ENCODE assay signal across 9 cellular contexts in genomic region chr1:224170748-224171478, GRCh38. TPM values are rescaled to one million over a fixed set of nuclear protein-coding genes. Genes with fewer than 3 reads are reported as not detected.
DNase-seq lines count a peak whose midpoint lies in the region; ATAC-seq, FAIRE-seq and TF ChIP-seq lines count a peak whose summit lies in the region.
"Had no signal": no experiment of that assay in that cellular context is flagged by ENCODE, and none has a peak within 500 bp of the region (broad histone marks: within the 10 kb centered on the region; RNA-seq: fewer than 3 reads in every experiment).

No MANE protein-coding gene starts in this region.

- H3K4me1 ChIP-seq in adrenal gland (replicated peaks in 1 of 2): peaks cover 0 to 5% of the 10 kb centered on the region in 2 donors

- intact Hi-C loops in adrenal gland (cut with DNase I): no loop called here

- H3K27ac Mint-ChIP-seq in mesothelial cell of epicardium: no peak overlapping the region

- no peak for TF ChIP-seq POLR2A in adrenal gland (IDR thresholded peaks at IDR 0.05)

- no peaks in the 10 kb centered on the region for H3K9me3 ChIP-seq in adrenal gland (replicated peaks in 1 of 3)

- H3K27me3 ChIP-seq in adrenal gland: no peaks in the 10 kb centered on the region

- H3K4me3 Mint-ChIP-seq in mesothelial cell of epicardium: no peak overlapping the region

- DNase-seq in EH (ENCODE audit: low read depth) (peak; percentile 45), LNCaP clone FGC (ENCODE audit: low read depth) (no peak), adrenal gland (peak in 2 of 7 donors; percentile 27 to 42), left lobe of liver (ENCODE audit: low spot score) (no peak), mesothelial cell of epicardium (ENCODE audit: low spot score in 2 of 2, unreplicated experiment in 2 of 2) (no peak), urothelium cell line (ENCODE audit: low spot score) (no peak)

- peak; percentile 76 for ATAC-seq in left lobe of liver
- ATAC-seq in HG03565 (IDR thresholded peaks at IDR 0.05; ENCODE audit: unreplicated experiment): no peak
- no peak for ATAC-seq in HG03469 (IDR thresholded peaks at IDR 0.05; ENCODE audit: unreplicated experiment)

- peaks cover 14% of the 10 kb centered on the region for H3K4me1 Mint-ChIP-seq in mesothelial cell of epicardium

- H3K9me3 Mint-ChIP-seq in mesothelial cell of epicardium: peaks cover 12% of the 10 kb centered on the region

- H3K27me3 Mint-ChIP-seq in mesothelial cell of epicardium (ENCODE audit: low read depth): no peaks in the 10 kb centered on the region

- WGBS in adrenal gland, 4 donors: 76 to 85% (median 79%) methylated on average over 9 of the region's 9 CpGs

- H3K4me3 ChIP-seq in LNCaP clone FGC (ENCODE audit: low read depth, low read length) (no peak overlapping the region), adrenal gland (no peak overlapping the region)

- peaks cover 4% of the 10 kb centered on the region for H3K36me3 Mint-ChIP-seq in mesothelial cell of epicardium

- TF ChIP-seq CTCF in LNCaP clone FGC (IDR thresholded peaks at IDR 0.05; ENCODE audit: control insufficient read depth, extremely low read depth, insufficient read depth): peak; percentile 59
- peak in 5 of 6 experiments; percentile 22 to 51 (median 48) for TF ChIP-seq CTCF in adrenal gland (IDR thresholded peaks at IDR 0.05)
- no peak for TF ChIP-seq CTCF in mesothelial cell of epicardium (IDR thresholded peaks at IDR 0.05; ENCODE audit: unreplicated experiment)

- no peaks in the 10 kb centered on the region for H3K36me3 ChIP-seq in adrenal gland (replicated peaks in 1 of 2)

- FAIRE-seq in urothelium cell line (lab: Jason Lieb, UNC): no peak
- FAIRE-seq: TTC549 had no signal

- no peak overlapping the region for H3K27ac ChIP-seq in adrenal gland

RNA-seq across cellular contexts. Expression of gene DEGS1, which starts 12.1 kb away (rescaled TPM):
- 10 to 100 TPM; 31.4 to 77.4 (median 51.2) TPM for total RNA-seq in adrenal gland
- 10 to 100 TPM; 24.5 to 73.8 (median 33.3) TPM for polyA plus RNA-seq in adrenal gland
- 17.2 TPM for total RNA-seq in left lobe of liver
- 53.9 to 55.6 TPM (median 55.4 TPM) in 3 replicates for total RNA-seq in mesothelial cell of epicardium

RNA-seq across cellular contexts. Expression of gene FBXO28, which starts 57.0 kb away (rescaled TPM):
- total RNA-seq in adrenal gland (10 to 100 TPM; 19.1 to 39.1 (median 27.8) TPM), left lobe of liver (13.7 TPM), mesothelial cell of epicardium (25.0 to 26.8 TPM (median 26.7 TPM) in 3 replicates)
- 10 to 100 TPM in 2 of 3 donors, 1 to 10 TPM in 1; 7.0 to 16.0 (median 10.8) TPM for polyA plus RNA-seq in adrenal gland
